1 cellular context compared by ENCODE assay signal in the genomic region with DNA sequence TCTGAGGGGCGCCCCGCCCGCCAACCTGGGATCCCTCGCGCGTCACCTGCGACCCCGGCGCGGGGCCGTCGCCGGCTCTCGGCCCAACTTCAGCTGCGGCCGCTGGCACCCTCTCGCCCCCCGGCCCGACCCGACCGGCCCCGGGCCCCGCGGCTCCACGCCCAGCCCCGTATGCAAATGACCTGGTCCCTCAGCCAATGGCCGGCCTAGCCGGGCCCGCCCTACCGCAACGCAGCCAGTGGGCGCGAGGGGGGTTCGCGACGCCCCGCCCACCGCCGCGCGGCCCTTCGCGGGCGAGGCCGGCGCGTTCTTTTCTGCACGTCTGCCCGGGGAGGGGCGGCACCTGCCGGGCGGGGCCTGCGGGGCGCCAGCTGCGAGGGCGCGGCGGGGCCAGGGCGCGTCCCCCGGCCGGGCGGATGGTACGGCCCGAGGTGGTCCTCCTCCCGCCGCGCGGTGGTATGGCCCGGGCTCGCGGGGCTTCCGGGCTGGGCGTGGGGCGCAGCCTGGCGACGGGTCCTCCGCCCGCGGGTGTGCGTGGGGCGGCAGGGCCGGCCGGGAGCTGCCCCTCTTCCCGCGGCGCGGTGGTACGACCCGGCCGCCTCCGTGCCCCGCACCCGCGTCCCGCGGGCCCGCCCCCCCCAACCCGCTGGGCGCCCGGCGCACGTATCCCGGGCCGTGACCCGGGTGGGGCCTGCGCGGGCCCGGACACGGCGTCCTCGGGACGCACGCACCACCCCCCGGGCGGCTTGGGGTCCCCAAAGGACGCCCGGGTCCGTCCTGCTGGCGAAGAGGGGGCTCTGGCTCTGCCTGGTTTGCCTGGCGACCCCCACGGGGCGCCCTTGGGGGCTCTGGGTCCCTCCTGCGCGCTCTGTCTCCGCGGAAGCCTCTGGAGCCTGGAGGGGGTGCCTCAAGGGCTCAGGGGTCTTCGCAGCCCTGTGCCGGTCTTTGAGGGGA.
TF ChIP-seq lines count a peak whose summit lies in the region.

No MANE protein-coding gene starts in this region.

TF ChIP-seq in HEK293, 187 proteins besides CTCF, POLR2A, EP300 and RAD21 (continued from another document):
- TF ChIP-seq, protein P1, sequence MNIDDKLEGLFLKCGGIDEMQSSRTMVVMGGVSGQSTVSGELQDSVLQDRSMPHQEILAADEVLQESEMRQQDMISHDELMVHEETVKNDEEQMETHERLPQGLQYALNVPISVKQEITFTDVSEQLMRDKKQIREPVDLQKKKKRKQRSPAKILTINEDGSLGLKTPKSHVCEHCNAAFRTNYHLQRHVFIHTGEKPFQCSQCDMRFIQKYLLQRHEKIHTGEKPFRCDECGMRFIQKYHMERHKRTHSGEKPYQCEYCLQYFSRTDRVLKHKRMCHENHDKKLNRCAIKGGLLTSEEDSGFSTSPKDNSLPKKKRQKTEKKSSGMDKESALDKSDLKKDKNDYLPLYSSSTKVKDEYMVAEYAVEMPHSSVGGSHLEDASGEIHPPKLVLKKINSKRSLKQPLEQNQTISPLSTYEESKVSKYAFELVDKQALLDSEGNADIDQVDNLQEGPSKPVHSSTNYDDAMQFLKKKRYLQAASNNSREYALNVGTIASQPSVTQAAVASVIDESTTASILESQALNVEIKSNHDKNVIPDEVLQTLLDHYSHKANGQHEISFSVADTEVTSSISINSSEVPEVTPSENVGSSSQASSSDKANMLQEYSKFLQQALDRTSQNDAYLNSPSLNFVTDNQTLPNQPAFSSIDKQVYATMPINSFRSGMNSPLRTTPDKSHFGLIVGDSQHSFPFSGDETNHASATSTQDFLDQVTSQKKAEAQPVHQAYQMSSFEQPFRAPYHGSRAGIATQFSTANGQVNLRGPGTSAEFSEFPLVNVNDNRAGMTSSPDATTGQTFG (tag by site-specific recombination; IDR thresholded peaks at IDR 0.05; ENCODE audit: borderline replicate concordance) = no peak
- no peak for TF ChIP-seq ZNF132 (tag by site-specific recombination; IDR thresholded peaks at IDR 0.05; ENCODE audit: borderline replicate concordance)
- TF ChIP-seq, protein P2, sequence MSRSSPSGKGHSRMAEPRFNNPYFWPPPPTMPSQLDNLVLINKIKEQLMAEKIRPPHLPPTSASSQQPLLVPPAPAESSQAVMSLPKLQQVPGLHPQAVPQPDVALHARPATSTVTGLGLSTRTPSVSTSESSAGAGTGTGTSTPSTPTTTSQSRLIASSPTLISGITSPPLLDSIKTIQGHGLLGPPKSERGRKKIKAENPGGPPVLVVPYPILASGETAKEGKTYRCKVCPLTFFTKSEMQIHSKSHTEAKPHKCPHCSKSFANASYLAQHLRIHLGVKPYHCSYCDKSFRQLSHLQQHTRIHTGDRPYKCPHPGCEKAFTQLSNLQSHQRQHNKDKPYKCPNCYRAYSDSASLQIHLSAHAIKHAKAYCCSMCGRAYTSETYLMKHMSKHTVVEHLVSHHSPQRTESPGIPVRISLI (tag by site-specific recombination; IDR thresholded peaks at IDR 0.05) = no peak
- TF ChIP-seq ZNF677 (tag by site-specific recombination; IDR thresholded peaks at IDR 0.05) = no peak
- no peak for TF ChIP-seq ZNF292 (tag by site-specific recombination; IDR thresholded peaks at IDR 0.05; ENCODE audit: borderline replicate concordance, low read depth)
- no peak for TF ChIP-seq IKZF3 (tag by site-specific recombination; IDR thresholded peaks at IDR 0.05)
- TF ChIP-seq ZNF701 (tag by site-specific recombination; IDR thresholded peaks at IDR 0.05) = no peak
- TF ChIP-seq ZNF239 (tag by site-specific recombination; IDR thresholded peaks at IDR 0.05) = no peak
- TF ChIP-seq, protein P3, sequence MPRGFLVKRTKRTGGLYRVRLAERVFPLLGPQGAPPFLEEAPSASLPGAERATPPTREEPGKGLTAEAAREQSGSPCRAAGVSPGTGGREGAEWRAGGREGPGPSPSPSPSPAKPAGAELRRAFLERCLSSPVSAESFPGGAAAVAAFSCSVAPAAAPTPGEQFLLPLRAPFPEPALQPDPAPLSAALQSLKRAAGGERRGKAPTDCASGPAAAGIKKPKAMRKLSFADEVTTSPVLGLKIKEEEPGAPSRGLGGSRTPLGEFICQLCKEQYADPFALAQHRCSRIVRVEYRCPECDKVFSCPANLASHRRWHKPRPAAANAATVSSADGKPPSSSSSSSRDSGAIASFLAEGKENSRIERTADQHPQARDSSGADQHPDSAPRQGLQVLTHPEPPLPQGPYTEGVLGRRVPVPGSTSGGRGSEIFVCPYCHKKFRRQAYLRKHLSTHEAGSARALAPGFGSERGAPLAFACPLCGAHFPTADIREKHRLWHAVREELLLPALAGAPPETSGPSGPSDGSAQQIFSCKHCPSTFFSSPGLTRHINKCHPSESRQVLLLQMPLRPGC (tag by site-specific recombination; IDR thresholded peaks at IDR 0.05) = no peak
TF ChIP-seq in HEK293: peak in this region for 8.
